ENCODE assay signal across 8 cellular contexts in genomic region chr1:25675729-25676476, GRCh38. TPM values are rescaled to one million over a fixed set of nuclear protein-coding genes. Genes with fewer than 3 reads are reported as not detected.
DNase-seq lines count a peak whose midpoint lies in the region; ATAC-seq and TF ChIP-seq lines count a peak whose summit lies in the region.

No MANE protein-coding gene starts in this region.

- intact Hi-C loops in sigmoid colon (cut with DNase I) = no loop called here

- no peaks in the 10 kb centered on the region for H4K20me1 ChIP-seq in neural progenitor cell (ENCODE audit: low read depth)

- no peaks in the 10 kb centered on the region for H3K9me3 ChIP-seq in neural progenitor cell (ENCODE audit: low read depth)
- no peaks in the 10 kb centered on the region for H3K9me3 ChIP-seq in sigmoid colon

- peaks cover 13% of the 10 kb centered on the region for H3K4me1 Mint-ChIP-seq in neural progenitor cell

- TF ChIP-seq POLR2A in sigmoid colon (IDR thresholded peaks at IDR 0.05) = no peak

- WGBS in sigmoid colon, 2 donors = 57 to 71% methylated on average over 11 of the region's 11 CpGs

- H2AFZ ChIP-seq in neural progenitor cell (replicated peaks) = no peak overlapping the region

- DNase-seq in activated CD8-positive, alpha-beta memory T cell treated with anti-CD3 and anti-CD28 coated beads, Interleukin-2, amount 50 U/mL, for 48 hours = peak; percentile 85
- DNase-seq in stimulated activated CD4-positive, alpha-beta T cell treated with anti-CD3 and anti-CD28 coated beads, Interleukin-2, amount 100 ng/mL, for 48 hours = peak; percentile 65 to 71
- DNase-seq in NCI-H2029 treated with DMSO at 0.1 percent for 48 hours (lab: John Stamatoyannopoulos, UW) (no peak), neural progenitor cell (ENCODE audit: low spot score) (no peak), SIG-M5 treated with dmso at 0.1 percent for 504 hours (lab: John Stamatoyannopoulos, UW; ENCODE audit: unreplicated experiment) (no peak), sigmoid colon (no peak)

- no peaks in the 10 kb centered on the region for H3K36me3 Mint-ChIP-seq in neural progenitor cell

- peaks cover 3% of the 10 kb centered on the region for H3K27me3 Mint-ChIP-seq in neural progenitor cell (ENCODE audit: insufficient read depth, low read depth)

- H3K4me3 Mint-ChIP-seq in neural progenitor cell = no peak overlapping the region

- no peak for TF ChIP-seq EP300 in sigmoid colon (IDR thresholded peaks at IDR 0.05)

- no peak overlapping the region for H3K4me2 ChIP-seq in neural progenitor cell

- H3F3A ChIP-seq in neural progenitor cell (ENCODE audit: low read depth) = no peaks in the 10 kb centered on the region

- H3K9ac ChIP-seq in neural progenitor cell = no peak overlapping the region

- TF ChIP-seq CTCF in neural progenitor cell (IDR thresholded peaks at IDR 0.05) = no peak
- TF ChIP-seq CTCF in sigmoid colon (IDR thresholded peaks at IDR 0.05) = no peak

- peak; percentile 95 for ATAC-seq in GM19452 (IDR thresholded peaks at IDR 0.05; ENCODE audit: unreplicated experiment)
- ATAC-seq in HG03378 (IDR thresholded peaks at IDR 0.05; ENCODE audit: unreplicated experiment) = peak; percentile 90

- H3K27ac Mint-ChIP-seq in neural progenitor cell = no peak overlapping the region

- H3K9me3 Mint-ChIP-seq in neural progenitor cell = no peaks in the 10 kb centered on the region

- no peaks in the 10 kb centered on the region for H3K36me3 ChIP-seq in neural progenitor cell
- H3K36me3 ChIP-seq in sigmoid colon = no peaks in the 10 kb centered on the region

- H3K27me3 ChIP-seq in neural progenitor cell (no peaks in the 10 kb centered on the region), sigmoid colon (no peaks in the 10 kb centered on the region)

- H3K27ac ChIP-seq in neural progenitor cell = no peak overlapping the region
- no peak overlapping the region for H3K27ac ChIP-seq in sigmoid colon

- H3K79me2 ChIP-seq in neural progenitor cell (ENCODE audit: low read depth) = no peaks in the 10 kb centered on the region

- no peak overlapping the region for H3K4me3 ChIP-seq in neural progenitor cell
- H3K4me3 ChIP-seq in sigmoid colon = no peak overlapping the region

- peaks cover 12% of the 10 kb centered on the region for H3K4me1 ChIP-seq in neural progenitor cell
- H3K4me1 ChIP-seq in sigmoid colon = peaks cover 0 to 20% (median 16%) of the 10 kb centered on the region in 4 donors

RNA-seq across cellular contexts. Expression of gene MAN1C1, which starts 59.3 kb away (rescaled TPM):
- 5.3 and 6.8 TPM in 2 replicates for total RNA-seq in neural progenitor cell (ENCODE audit: low replicate concordance)
- total RNA-seq in sigmoid colon = 10 to 100 TPM; 12.8 to 32.1 (median 22.9) TPM
- polyA plus RNA-seq in sigmoid colon = 1 to 10 TPM in 2 of 3 donors, under 1 TPM in 1; 0.69 to 7.4 (median 3.6) TPM

Comparison
In these comparisons a context has a peak if more than half of its experiments do, and no peak if none do; other contexts are left out.
1. DNase-seq: peak in activated CD8-positive, alpha-beta memory T cell treated with anti-CD3 and anti-CD28 coated beads, Interleukin-2, amount 50 U/mL, for 48 hours (single experiment) and stimulated activated CD4-positive, alpha-beta T cell treated with anti-CD3 and anti-CD28 coated beads, Interleukin-2, amount 100 ng/mL, for 48 hours (2 of 2); none in NCI-H2029 treated with DMSO at 0.1 percent for 48 hours (single experiment), neural progenitor cell (single experiment), SIG-M5 treated with dmso at 0.1 percent for 504 hours (single experiment) and sigmoid colon (single experiment).